ENCODE assay signal across 8 cellular contexts in the genomic region with DNA sequence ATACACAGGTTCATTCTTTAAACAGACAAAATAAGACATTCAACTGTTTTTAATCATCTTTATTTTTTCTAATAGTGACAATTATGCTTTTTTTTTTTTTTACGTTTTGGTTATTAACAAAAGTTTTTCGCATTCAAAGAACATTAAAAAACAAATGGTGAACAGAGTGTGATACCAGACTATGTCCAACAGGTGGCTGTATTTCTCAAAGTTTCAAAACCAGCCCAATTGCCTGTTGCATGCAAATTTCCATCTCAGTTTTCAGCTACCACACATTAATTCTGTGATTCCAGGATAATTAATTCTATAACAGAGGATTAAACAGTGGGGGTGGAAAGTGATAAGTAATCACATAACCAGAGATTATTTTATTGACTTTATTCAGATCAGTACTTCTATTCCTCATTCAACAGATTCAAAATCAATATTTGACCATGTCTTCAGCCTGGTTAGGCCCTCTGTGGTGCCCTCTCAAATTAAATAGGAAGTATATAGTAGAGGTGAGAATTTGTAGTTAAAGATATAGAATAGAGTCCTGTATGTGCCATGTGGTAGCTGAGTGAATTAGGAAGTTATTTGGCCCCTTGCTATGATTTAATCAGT.
A peak's percentile ranks its signal among the peaks of the same experiment; 100 is the strongest.
DNase-seq lines count a peak whose midpoint lies in the region; ATAC-seq and TF ChIP-seq lines count a peak whose summit lies in the region.

No MANE protein-coding gene starts in this region.

- no peak overlapping the region for H3K27ac Mint-ChIP-seq in stimulated activated memory B cell treated with anti-CD40 and anti-IgM and Interleukin-4, amounts not matched to agents 10 μg/mL and 1 μg/mL and 100 μg/mL, for 72 hours

- peak; percentile 17 for DNase-seq in DMS53 treated with DMSO at 0.1 percent for 48 hours (lab: John Stamatoyannopoulos, UW; ENCODE audit: unreplicated experiment)
- DNase-seq in glomerular visceral epithelial cell (ENCODE audit: extremely low spot score) = peak; percentile 50
- DNase-seq in thoracic aorta (ENCODE audit: low spot score) = no peak
- DNase-seq in activated T-cell treated with anti-CD3 and anti-CD28 coated beads, Interleukin-2, amount 50 U/mL, for 48 hours = no peak

- peaks cover 0 to 4% of the 10 kb centered on the region in 2 donors for H3K4me1 ChIP-seq in thoracic aorta (ENCODE audit: control insufficient read depth in 1 of 2, low read depth in 2 of 2)

- no peak overlapping the region for H3K4me3 Mint-ChIP-seq in stimulated activated memory B cell treated with anti-CD40 and anti-IgM and Interleukin-4, amounts not matched to agents 10 μg/mL and 1 μg/mL and 100 μg/mL, for 72 hours

- no peaks in the 10 kb centered on the region for H3K4me1 Mint-ChIP-seq in stimulated activated memory B cell treated with anti-CD40 and anti-IgM and Interleukin-4, amounts not matched to agents 10 μg/mL and 1 μg/mL and 100 μg/mL, for 72 hours

- no peaks in the 10 kb centered on the region for H3K9me3 Mint-ChIP-seq in stimulated activated memory B cell treated with anti-CD40 and anti-IgM and Interleukin-4, amounts not matched to agents 10 μg/mL and 1 μg/mL and 100 μg/mL, for 72 hours

- H3K27me3 ChIP-seq in thoracic aorta (replicated peaks; ENCODE audit: insufficient read depth) = no peaks in the 10 kb centered on the region

- peak; percentile 82 for ATAC-seq in GM19372 (IDR thresholded peaks at IDR 0.05; ENCODE audit: low read depth, unreplicated experiment)
- ATAC-seq in HG03442 (IDR thresholded peaks at IDR 0.05; ENCODE audit: unreplicated experiment) = peak; percentile 76
- 0 out of 3 replicates have a peak, but pooled peaks have one; percentile 50 for ATAC-seq in SK-N-SH treated with all-trans-retinoic acid at 6 μM for 48 hours
- ATAC-seq in thoracic aorta (ENCODE audit: insufficient number of reproducible peaks, low FRiP score, low read depth) = no peak
- no peak for ATAC-seq in stimulated activated memory B cell treated with anti-CD40 and anti-IgM and Interleukin-4, amounts not matched to agents 10 μg/mL and 1 μg/mL and 100 μg/mL, for 72 hours

- no peaks in the 10 kb centered on the region for H3K36me3 Mint-ChIP-seq in stimulated activated memory B cell treated with anti-CD40 and anti-IgM and Interleukin-4, amounts not matched to agents 10 μg/mL and 1 μg/mL and 100 μg/mL, for 72 hours

- no peaks in the 10 kb centered on the region for H3K27me3 Mint-ChIP-seq in stimulated activated memory B cell treated with anti-CD40 and anti-IgM and Interleukin-4, amounts not matched to agents 10 μg/mL and 1 μg/mL and 100 μg/mL, for 72 hours

- no peak overlapping the region for H3K27ac ChIP-seq in thoracic aorta

- no peak overlapping the region for H3K4me3 ChIP-seq in thoracic aorta

- peak; percentile 72 for TF ChIP-seq CTCF in thoracic aorta (IDR thresholded peaks at IDR 0.05)

- H3K9me3 ChIP-seq in thoracic aorta = peaks cover 6% of the 10 kb centered on the region

- no peaks in the 10 kb centered on the region for H3K36me3 ChIP-seq in thoracic aorta

TF ChIP-seq in SK-N-SH treated with all-trans-retinoic acid at 6 μM for 48 hours, 23 proteins besides CTCF, POLR2A, EP300 and RAD21:
- TF ChIP-seq GLIS3 (CRISPR knock-in tag; IDR thresholded peaks at IDR 0.05) (no peak), ZNF565 (CRISPR knock-in tag; conservative IDR thresholded peaks at IDR 0.05; ENCODE audit: low read depth) (no peak), BACH2 (CRISPR knock-in tag; IDR thresholded peaks at IDR 0.05; ENCODE audit: borderline replicate concordance) (no peak), OSR1 (CRISPR knock-in tag; IDR thresholded peaks at IDR 0.05) (no peak), ZC3H10 (CRISPR knock-in tag; IDR thresholded peaks at IDR 0.05) (no peak), ZNF70 (CRISPR knock-in tag; IDR thresholded peaks at IDR 0.05) (no peak), CREB5 (CRISPR knock-in tag; IDR thresholded peaks at IDR 0.05; ENCODE audit: low read depth) (no peak), SNAI2 (CRISPR knock-in tag; IDR thresholded peaks at IDR 0.05) (no peak)

Comparison
In these comparisons a context has a peak if more than half of its experiments do, and no peak if none do; other contexts are left out.
1. DNase-seq: peak in DMS53 treated with DMSO at 0.1 percent for 48 hours (single experiment) and glomerular visceral epithelial cell (single experiment); none in thoracic aorta (single experiment) and activated T-cell treated with anti-CD3 and anti-CD28 coated beads, Interleukin-2, amount 50 U/mL, for 48 hours (0 of 2).
2. ATAC-seq: peak in GM19372 (single experiment), HG03442 (single experiment) and SK-N-SH treated with all-trans-retinoic acid at 6 μM for 48 hours (single experiment); none in thoracic aorta (single experiment) and stimulated activated memory B cell treated with anti-CD40 and anti-IgM and Interleukin-4, amounts not matched to agents 10 μg/mL and 1 μg/mL and 100 μg/mL, for 72 hours (single experiment).